ENCODE assay signal across 12 cellular contexts in genomic region chr7:37433166-37433565, GRCh38. TPM values are rescaled to one million over a fixed set of nuclear protein-coding genes. Genes with fewer than 3 reads are reported as not detected.
A peak's percentile ranks its signal among the peaks of the same experiment; 100 is the strongest.
DNase-seq lines count a peak whose midpoint lies in the region; ATAC-seq and TF ChIP-seq lines count a peak whose summit lies in the region.
"Had no signal": no experiment of that assay in that cellular context is flagged by ENCODE, and none has a peak within 500 bp of the region (broad histone marks: within the 10 kb centered on the region; RNA-seq: fewer than 3 reads in every experiment).

No MANE protein-coding gene starts in this region.

- no peaks in the 10 kb centered on the region for H3K9me3 Mint-ChIP-seq in T-cell
- H3K9me3 Mint-ChIP-seq: IgD-negative memory B cell had no signal

- no peaks in the 10 kb centered on the region for H3K27me3 Mint-ChIP-seq in T-cell
- H3K27me3 Mint-ChIP-seq: IgD-negative memory B cell had no signal

- H3K4me1 Mint-ChIP-seq in T-cell = peaks cover 74 to 88% (median 74%) of the 10 kb centered on the region in 3 donors

- TF ChIP-seq CTCF in C4-2B (conservative IDR thresholded peaks at IDR 0.05) = peak; percentile 13

- peak in 1 of 4 experiments; percentile 27 for ATAC-seq in T-cell (replicated peaks in 1 of 4)
- ATAC-seq in activated CD4-positive, CD25-positive, alpha-beta regulatory T cell treated with anti-CD3 and anti-CD28 coated beads, Interleukin-2, amount 50 U/mL, for 24 hours = no peak
- no peak for ATAC-seq in GM19452 (IDR thresholded peaks at IDR 0.05; ENCODE audit: unreplicated experiment)
- ATAC-seq: gastrocnemius medialis had no signal

- peak overlapping the region in 2 of 3 donors; percentile 28 to 67 for H3K4me3 Mint-ChIP-seq in T-cell
- H3K4me3 Mint-ChIP-seq: IgD-negative memory B cell had no signal

- H3K27ac ChIP-seq in C4-2B = no peak overlapping the region
- H3K27ac ChIP-seq: gastrocnemius medialis, parathyroid adenoma, thoracic aorta had no signal

- POLR2A ChIA-PET in T-cell (lab: Charles Lee) = no interaction called here

- H3K36me3 Mint-ChIP-seq in T-cell = peaks cover 26% of the 10 kb centered on the region

- peak overlapping the region in 1 of 2 donors; percentile 77 for H3K27ac Mint-ChIP-seq in T-cell
- H3K27ac Mint-ChIP-seq: IgD-negative memory B cell had no signal

- CTCF ChIA-PET in T-cell (lab: Charles Lee) = no interaction called here

- DNase-seq in Daoy (ENCODE audit: low read depth) (peak; percentile 31), T-cell (no peak), iPS-NIHi7 (ENCODE audit: extremely low spot score) (peak; percentile 53), NCI-H748 treated with DMSO at 0.1 percent for 48 hours (lab: John Stamatoyannopoulos, UW) (no peak)
- DNase-seq: gastrocnemius medialis, NCI-H510A had no signal

RNA-seq across cellular contexts. Expression of gene ELMO1, which starts 15.5 kb away (rescaled TPM):
- total RNA-seq in Daoy (2014; rRNA removed; shearing (Covaris generic)) = 7.0 and 25.3 TPM in 2 replicates
- 100 to 1,000 TPM; 101 to 149 (median 113) TPM for total RNA-seq in T-cell

Comparison
In these comparisons a context has a peak if more than half of its experiments do, and no peak if none do; other contexts are left out.
1. DNase-seq: peak in Daoy (single experiment) and iPS-NIHi7 (single experiment); none in T-cell (0 of 34) and NCI-H748 treated with DMSO at 0.1 percent for 48 hours (single experiment).